ENCODE assay signal across 4 cellular contexts in the genomic region with DNA sequence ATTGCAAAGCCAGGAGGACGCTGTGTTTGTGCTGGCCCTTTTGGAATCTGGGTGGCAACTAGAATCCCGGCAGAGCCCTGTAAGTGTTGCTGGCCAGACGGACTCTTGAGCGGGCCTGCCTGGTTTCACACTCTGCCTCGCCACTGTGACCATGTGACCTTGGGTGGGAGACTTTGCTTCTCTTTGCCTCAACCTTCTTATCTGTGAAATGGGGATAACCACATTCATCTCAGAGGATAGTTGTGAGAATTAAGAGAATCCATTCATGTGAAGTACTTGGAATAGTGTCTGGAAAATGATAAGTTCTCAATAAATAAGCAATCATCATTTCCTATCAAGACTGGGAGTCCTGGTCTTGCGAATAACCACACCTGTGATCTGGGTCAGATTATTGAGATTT.
TF ChIP-seq lines count a peak whose summit lies in the region.

No MANE protein-coding gene starts in this region.

TF ChIP-seq in SK-N-SH, 30 proteins besides CTCF, POLR2A, EP300 and RAD21:
- TF ChIP-seq GATA2 (CRISPR knock-in tag; IDR thresholded peaks at IDR 0.05): no peak
- TF ChIP-seq TAF1 (IDR thresholded peaks at IDR 0.05; ENCODE audit: borderline replicate concordance, low read depth, low read length): no peak
- no peak for TF ChIP-seq CHD2 (IDR thresholded peaks at IDR 0.05; ENCODE audit: low read length, partially characterized antibody)
- no peak for TF ChIP-seq MXI1 (IDR thresholded peaks at IDR 0.05; ENCODE audit: low read depth, low read length)
- no peak for TF ChIP-seq RXRA (IDR thresholded peaks at IDR 0.05; ENCODE audit: borderline replicate concordance, low read depth)
- no peak for TF ChIP-seq FOXM1 (IDR thresholded peaks at IDR 0.05; ENCODE audit: low read depth)
- TF ChIP-seq, protein P1, sequence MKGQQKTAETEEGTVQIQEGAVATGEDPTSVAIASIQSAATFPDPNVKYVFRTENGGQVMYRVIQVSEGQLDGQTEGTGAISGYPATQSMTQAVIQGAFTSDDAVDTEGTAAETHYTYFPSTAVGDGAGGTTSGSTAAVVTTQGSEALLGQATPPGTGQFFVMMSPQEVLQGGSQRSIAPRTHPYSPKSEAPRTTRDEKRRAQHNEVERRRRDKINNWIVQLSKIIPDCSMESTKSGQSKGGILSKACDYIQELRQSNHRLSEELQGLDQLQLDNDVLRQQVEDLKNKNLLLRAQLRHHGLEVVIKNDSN (IDR thresholded peaks at IDR 0.05; ENCODE audit: borderline replicate concordance, low read depth): no peak
- TF ChIP-seq FOXJ3 (CRISPR knock-in tag; IDR thresholded peaks at IDR 0.05): no peak
- TF ChIP-seq, protein P2, sequence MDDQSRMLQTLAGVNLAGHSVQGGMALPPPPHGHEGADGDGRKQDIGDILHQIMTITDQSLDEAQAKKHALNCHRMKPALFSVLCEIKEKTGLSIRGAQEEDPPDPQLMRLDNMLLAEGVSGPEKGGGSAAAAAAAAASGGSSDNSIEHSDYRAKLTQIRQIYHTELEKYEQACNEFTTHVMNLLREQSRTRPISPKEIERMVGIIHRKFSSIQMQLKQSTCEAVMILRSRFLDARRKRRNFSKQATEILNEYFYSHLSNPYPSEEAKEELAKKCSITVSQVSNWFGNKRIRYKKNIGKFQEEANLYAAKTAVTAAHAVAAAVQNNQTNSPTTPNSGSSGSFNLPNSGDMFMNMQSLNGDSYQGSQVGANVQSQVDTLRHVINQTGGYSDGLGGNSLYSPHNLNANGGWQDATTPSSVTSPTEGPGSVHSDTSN (IDR thresholded peaks at IDR 0.05): no peak
- TF ChIP-seq FOSL2 (IDR thresholded peaks at IDR 0.05; ENCODE audit: borderline replicate concordance, low read depth): no peak
- no peak for TF ChIP-seq RCOR1 (IDR thresholded peaks at IDR 0.05; ENCODE audit: low read length)
- TF ChIP-seq GABPA (IDR thresholded peaks at IDR 0.05; ENCODE audit: low read depth): no peak
- TF ChIP-seq JUND (IDR thresholded peaks at IDR 0.05): no peak
- TF ChIP-seq, protein P3, sequence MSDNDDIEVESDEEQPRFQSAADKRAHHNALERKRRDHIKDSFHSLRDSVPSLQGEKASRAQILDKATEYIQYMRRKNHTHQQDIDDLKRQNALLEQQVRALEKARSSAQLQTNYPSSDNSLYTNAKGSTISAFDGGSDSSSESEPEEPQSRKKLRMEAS (IDR thresholded peaks at IDR 0.05; ENCODE audit: low read depth): no peak
- no peak for TF ChIP-seq EZH2phosphoT487 (IDR thresholded peaks at IDR 0.05; ENCODE audit: borderline replicate concordance, low read depth)

TF ChIP-seq in SK-N-SH treated with all-trans-retinoic acid at 6 μM for 48 hours, 23 proteins besides CTCF, POLR2A, EP300 and RAD21 (continues in another document):
- no peak for TF ChIP-seq ESRRG (CRISPR knock-in tag; IDR thresholded peaks at IDR 0.05)
- no peak for TF ChIP-seq RARB (CRISPR knock-in tag; IDR thresholded peaks at IDR 0.05)
- no peak for TF ChIP-seq CSDC2 (CRISPR knock-in tag; IDR thresholded peaks at IDR 0.05)
- no peak for TF ChIP-seq ZNF70 (CRISPR knock-in tag; IDR thresholded peaks at IDR 0.05)
- TF ChIP-seq, protein P4, sequence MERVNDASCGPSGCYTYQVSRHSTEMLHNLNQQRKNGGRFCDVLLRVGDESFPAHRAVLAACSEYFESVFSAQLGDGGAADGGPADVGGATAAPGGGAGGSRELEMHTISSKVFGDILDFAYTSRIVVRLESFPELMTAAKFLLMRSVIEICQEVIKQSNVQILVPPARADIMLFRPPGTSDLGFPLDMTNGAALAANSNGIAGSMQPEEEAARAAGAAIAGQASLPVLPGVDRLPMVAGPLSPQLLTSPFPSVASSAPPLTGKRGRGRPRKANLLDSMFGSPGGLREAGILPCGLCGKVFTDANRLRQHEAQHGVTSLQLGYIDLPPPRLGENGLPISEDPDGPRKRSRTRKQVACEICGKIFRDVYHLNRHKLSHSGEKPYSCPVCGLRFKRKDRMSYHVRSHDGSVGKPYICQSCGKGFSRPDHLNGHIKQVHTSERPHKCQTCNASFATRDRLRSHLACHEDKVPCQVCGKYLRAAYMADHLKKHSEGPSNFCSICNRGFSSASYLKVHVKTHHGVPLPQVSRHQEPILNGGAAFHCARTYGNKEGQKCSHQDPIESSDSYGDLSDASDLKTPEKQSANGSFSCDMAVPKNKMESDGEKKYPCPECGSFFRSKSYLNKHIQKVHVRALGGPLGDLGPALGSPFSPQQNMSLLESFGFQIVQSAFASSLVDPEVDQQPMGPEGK (CRISPR knock-in tag; IDR thresholded peaks at IDR 0.05; ENCODE audit: borderline replicate concordance): no peak
- TF ChIP-seq, protein P5, sequence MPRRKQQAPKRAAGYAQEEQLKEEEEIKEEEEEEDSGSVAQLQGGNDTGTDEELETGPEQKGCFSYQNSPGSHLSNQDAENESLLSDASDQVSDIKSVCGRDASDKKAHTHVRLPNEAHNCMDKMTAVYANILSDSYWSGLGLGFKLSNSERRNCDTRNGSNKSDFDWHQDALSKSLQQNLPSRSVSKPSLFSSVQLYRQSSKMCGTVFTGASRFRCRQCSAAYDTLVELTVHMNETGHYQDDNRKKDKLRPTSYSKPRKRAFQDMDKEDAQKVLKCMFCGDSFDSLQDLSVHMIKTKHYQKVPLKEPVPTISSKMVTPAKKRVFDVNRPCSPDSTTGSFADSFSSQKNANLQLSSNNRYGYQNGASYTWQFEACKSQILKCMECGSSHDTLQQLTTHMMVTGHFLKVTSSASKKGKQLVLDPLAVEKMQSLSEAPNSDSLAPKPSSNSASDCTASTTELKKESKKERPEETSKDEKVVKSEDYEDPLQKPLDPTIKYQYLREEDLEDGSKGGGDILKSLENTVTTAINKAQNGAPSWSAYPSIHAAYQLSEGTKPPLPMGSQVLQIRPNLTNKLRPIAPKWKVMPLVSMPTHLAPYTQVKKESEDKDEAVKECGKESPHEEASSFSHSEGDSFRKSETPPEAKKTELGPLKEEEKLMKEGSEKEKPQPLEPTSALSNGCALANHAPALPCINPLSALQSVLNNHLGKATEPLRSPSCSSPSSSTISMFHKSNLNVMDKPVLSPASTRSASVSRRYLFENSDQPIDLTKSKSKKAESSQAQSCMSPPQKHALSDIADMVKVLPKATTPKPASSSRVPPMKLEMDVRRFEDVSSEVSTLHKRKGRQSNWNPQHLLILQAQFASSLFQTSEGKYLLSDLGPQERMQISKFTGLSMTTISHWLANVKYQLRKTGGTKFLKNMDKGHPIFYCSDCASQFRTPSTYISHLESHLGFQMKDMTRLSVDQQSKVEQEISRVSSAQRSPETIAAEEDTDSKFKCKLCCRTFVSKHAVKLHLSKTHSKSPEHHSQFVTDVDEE (CRISPR knock-in tag; IDR thresholded peaks at IDR 0.05): no peak
- TF ChIP-seq ZFP30 (CRISPR knock-in tag; IDR thresholded peaks at IDR 0.05): no peak
- no peak for TF ChIP-seq TOX (CRISPR knock-in tag; IDR thresholded peaks at IDR 0.05; ENCODE audit: borderline replicate concordance)
- no peak for TF ChIP-seq ISL1 (CRISPR knock-in tag; IDR thresholded peaks at IDR 0.05)
- TF ChIP-seq SNAI2 (CRISPR knock-in tag; IDR thresholded peaks at IDR 0.05): no peak
- TF ChIP-seq ARNTL (CRISPR knock-in tag; IDR thresholded peaks at IDR 0.05; ENCODE audit: borderline replicate concordance, low read depth): no peak
- no peak for TF ChIP-seq ZFP3 (CRISPR knock-in tag; IDR thresholded peaks at IDR 0.05)
- TF ChIP-seq OSR1 (CRISPR knock-in tag; IDR thresholded peaks at IDR 0.05): no peak

TF ChIP-seq in K562, 482 proteins besides CTCF, POLR2A, EP300 and RAD21:
- no peak for TF ChIP-seq BRD4 (IDR thresholded peaks at IDR 0.05)
- TF ChIP-seq SOX6 (IDR thresholded peaks at IDR 0.05): no peak
- peak; percentile 65 for TF ChIP-seq RBM25 (IDR thresholded peaks at IDR 0.05; ENCODE audit: low read depth, low read length, severe bottlenecking)
- no peak for TF ChIP-seq ZNF263 (CRISPR knock-in tag; IDR thresholded peaks at IDR 0.05; ENCODE audit: borderline replicate concordance)
TF ChIP-seq in K562: peak in this region for 1.

TF ChIP-seq in H1, 55 proteins besides CTCF, POLR2A, EP300 and RAD21:
- TF ChIP-seq RXRA (IDR thresholded peaks at IDR 0.05; ENCODE audit: insufficient read depth, low read depth, low read length) (no peak), TEAD4 (IDR thresholded peaks at IDR 0.05; ENCODE audit: low read depth, low read length) (no peak), KDM1A (IDR thresholded peaks at IDR 0.05; ENCODE audit: borderline replicate concordance, low read length) (0 out of 2 replicates have a peak, but pooled peaks have one; percentile 22)
TF ChIP-seq in H1: peak in this region for 1.
